Comparison of ENCODE assay signal across 20 cellular contexts in genomic region chr1:202367200-202367742, GRCh38. TPM values are rescaled to one million over a fixed set of nuclear protein-coding genes. Genes with fewer than 3 reads are reported as not detected.
DNase-seq lines count a peak whose midpoint lies in the region; ATAC-seq and TF ChIP-seq lines count a peak whose summit lies in the region.
"Had no signal": no experiment of that assay in that cellular context is flagged by ENCODE, and none has a peak within 500 bp of the region (broad histone marks: within the 10 kb centered on the region; RNA-seq: fewer than 3 reads in every experiment).

No MANE protein-coding gene starts in this region.

- H3K36me3 ChIP-seq in WERI-Rb-1 = no peaks in the 10 kb centered on the region
- no peaks in the 10 kb centered on the region for H3K36me3 ChIP-seq in GM23338 (ENCODE audit: insufficient read depth)
- H3K36me3 ChIP-seq: thoracic aorta had no signal

- DNase-seq in AG08396 (ENCODE audit: low spot score) (peak; percentile 11), GM04503 (ENCODE audit: low read depth) (peak; percentile 73), WERI-Rb-1 (peak; percentile 44), fibroblast of villous mesenchyme (ENCODE audit: low read depth) (peak; percentile 39), HT-29 (ENCODE audit: low spot score) (no peak), hepatic stellate cell (ENCODE audit: low spot score) (no peak), hypothalamus (lab: John Stamatoyannopoulos, UW) (no peak), GM23338 (ENCODE audit: low spot score) (no peak)
- DNase-seq: activated CD4-positive, alpha-beta T cell treated with anti-CD3 and anti-CD28 coated beads for 48 hours; CD4-positive, alpha-beta memory T cell; endodermal cell; kidney glomerular epithelial cell; mammary epithelial cell; NCI-H2107; NCI-H526; occipital lobe; right cardiac atrium had no signal

- peak overlapping the region; percentile 1; the same call in 1 of the 2 replicates for H3K27ac ChIP-seq in WERI-Rb-1
- H3K27ac ChIP-seq in GM23338 (ENCODE audit: low read depth) = no peak overlapping the region
- H3K27ac ChIP-seq: HL-60, thoracic aorta had no signal

- peaks cover 24% of the 10 kb centered on the region for H3K4me1 Mint-ChIP-seq in GM23338

- no peak overlapping the region for H3K4me2 ChIP-seq in GM23338

- H3K9me3 ChIP-seq in WERI-Rb-1 (ENCODE audit: severe bottlenecking) = no peaks in the 10 kb centered on the region
- H3K9me3 ChIP-seq: thoracic aorta had no signal

- no peaks in the 10 kb centered on the region for H3F3A ChIP-seq in GM23338 (replicated peaks; ENCODE audit: low read depth)

- H3K9me2 ChIP-seq in GM23338 (ENCODE audit: insufficient read depth) = no peaks in the 10 kb centered on the region

- H3K79me2 ChIP-seq in GM23338 (replicated peaks; ENCODE audit: insufficient read depth) = peaks cover 40% of the 10 kb centered on the region

- H3K4me3 Mint-ChIP-seq in GM23338 = no peak overlapping the region
- H3K4me3 Mint-ChIP-seq: activated naive CD4-positive, alpha-beta T cell treated with anti-CD3 and anti-CD28 coated beads, Interleukin-2, amount 50 U/mL, for 24 hours; CD4-positive, alpha-beta memory T cell; endodermal cell had no signal

- no peak overlapping the region for H2AFZ ChIP-seq in GM23338

- no peaks in the 10 kb centered on the region for H3K27me3 ChIP-seq in WERI-Rb-1 (ENCODE audit: insufficient read depth, low read depth, severe bottlenecking)
- no peaks in the 10 kb centered on the region for H3K27me3 ChIP-seq in GM23338 (ENCODE audit: insufficient read depth)

- no peaks in the 10 kb centered on the region for H3K9me3 Mint-ChIP-seq in GM23338
- H3K9me3 Mint-ChIP-seq: activated naive CD4-positive, alpha-beta T cell treated with anti-CD3 and anti-CD28 coated beads, Interleukin-2, amount 50 U/mL, for 24 hours; CD4-positive, alpha-beta memory T cell; endodermal cell had no signal

- peaks cover 26% of the 10 kb centered on the region for H3K4me1 ChIP-seq in GM23338 (ENCODE audit: insufficient read depth)

- peaks cover 3% of the 10 kb centered on the region for H3K27me3 Mint-ChIP-seq in GM23338 (ENCODE audit: insufficient read depth, low read depth, poor library complexity)
- H3K27me3 Mint-ChIP-seq: activated naive CD4-positive, alpha-beta T cell treated with anti-CD3 and anti-CD28 coated beads, Interleukin-2, amount 50 U/mL, for 24 hours; CD4-positive, alpha-beta memory T cell had no signal

- ATAC-seq in GM23338 = no peak
- ATAC-seq: right cardiac atrium had no signal

- H3K27ac Mint-ChIP-seq in GM23338 = no peak overlapping the region
- H3K27ac Mint-ChIP-seq: activated naive CD4-positive, alpha-beta T cell treated with anti-CD3 and anti-CD28 coated beads, Interleukin-2, amount 50 U/mL, for 24 hours; endodermal cell had no signal

- H3K4me3 ChIP-seq in WERI-Rb-1 (ENCODE audit: low read depth, low read length) (no peak overlapping the region), fibroblast of villous mesenchyme (ENCODE audit: low read depth, low read length) (no peak overlapping the region), GM23338 (no peak overlapping the region)
- H3K4me3 ChIP-seq: thoracic aorta had no signal

- peaks cover 3% of the 10 kb centered on the region; the same call in 1 of the 3 replicates for H3K36me3 Mint-ChIP-seq in GM23338 (ENCODE audit: low read depth)

- no peaks in the 10 kb centered on the region for H4K20me1 ChIP-seq in GM23338 (replicated peaks; ENCODE audit: insufficient read depth)

- TF ChIP-seq CTCF in WERI-Rb-1 (IDR thresholded peaks at IDR 0.05; ENCODE audit: low read depth, low read length) (no peak), fibroblast of villous mesenchyme (IDR thresholded peaks at IDR 0.05; ENCODE audit: insufficient read depth, low read depth, low read length) (no peak), GM23338 (conservative IDR thresholded peaks at IDR 0.05; ENCODE audit: low read depth in 2 of 2) (no peak)

TF ChIP-seq in GM23338, 12 proteins besides CTCF, POLR2A, EP300 and RAD21 (continues in another document):
- TF ChIP-seq EZH2phosphoT487 (IDR thresholded peaks at IDR 0.05; ENCODE audit: unreplicated experiment) (no peak), ZNF462 (CRISPR knock-in tag; IDR thresholded peaks at IDR 0.05) (no peak)

RNA-seq across cellular contexts. Expression of gene PPP1R12B, which starts 18.8 kb away (rescaled TPM):
- 21.6 and 22.9 TPM in 2 replicates for total RNA-seq in fibroblast of villous mesenchyme
- total RNA-seq in HT-29 (2014; rRNA removed; shearing (Covaris generic)) = 13.7 and 18.7 TPM in 2 replicates
- total RNA-seq in GM23338 (2014; rRNA removed; shearing (Covaris generic)) = 13.8 and 29.2 TPM in 2 replicates
- 9.1 and 13.2 TPM in 2 replicates for polyA plus RNA-seq in GM23338 (2016; fragmentation: Nextera tagmentation; extraction: Ambion mirVana)

RNA-seq across cellular contexts. Expression of gene UBE2T, which starts 25.5 kb away (rescaled TPM):
- 23.5 and 35.8 TPM in 2 replicates for total RNA-seq in fibroblast of villous mesenchyme
- total RNA-seq in HT-29 (2014; rRNA removed; shearing (Covaris generic)) = 83.1 and 95.1 TPM in 2 replicates
- 91.4 and 96.8 TPM in 2 replicates for total RNA-seq in GM23338 (2014; rRNA removed; shearing (Covaris generic))
- polyA plus RNA-seq in GM23338 (2016; fragmentation: Nextera tagmentation; extraction: Ambion mirVana) = 127 and 136 TPM in 2 replicates

Comparison
In these comparisons a context has a peak if more than half of its experiments do, and no peak if none do; other contexts are left out.
1. DNase-seq: peak in AG08396 (single experiment), GM04503 (single experiment), WERI-Rb-1 (single experiment) and fibroblast of villous mesenchyme (single experiment); none in HT-29 (single experiment), hepatic stellate cell (single experiment), hypothalamus (0 of 51) and GM23338 (single experiment).